17 cellular contexts compared by ENCODE assay signal in the genomic region with DNA sequence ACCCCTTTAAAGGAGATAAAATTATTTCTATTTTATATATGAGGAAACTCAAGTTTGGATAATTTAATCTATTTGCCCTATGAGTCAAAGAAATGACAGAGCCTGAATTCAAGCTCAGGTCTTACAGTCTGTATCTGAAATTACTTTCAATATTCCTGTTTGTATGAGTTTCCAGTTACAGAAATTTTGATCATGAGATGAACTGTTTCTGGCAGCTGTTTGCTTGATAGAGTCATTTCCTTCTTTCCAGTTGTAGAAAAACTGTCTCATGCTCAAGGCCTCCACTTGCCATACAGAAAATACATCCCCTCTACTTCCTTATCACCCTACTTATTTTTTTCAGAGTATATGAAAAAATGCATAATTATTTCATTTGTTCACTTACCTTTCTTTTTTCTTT.
A peak's percentile ranks its signal among the peaks of the same experiment; 100 is the strongest.
DNase-seq lines count a peak whose midpoint lies in the region; ATAC-seq lines count a peak whose summit lies in the region.
"Had no signal": no experiment of that assay in that cellular context is flagged by ENCODE, and none has a peak within 500 bp of the region (broad histone marks: within the 10 kb centered on the region; RNA-seq: fewer than 3 reads in every experiment).

No MANE protein-coding gene starts in this region.

- DNase-seq in activated T-cell treated with anti-CD3 and anti-CD28 coated beads, Interleukin-2, amount 50 U/mL, for 24 hours: no peak
- DNase-seq in activated T-cell treated with anti-CD3 and anti-CD28 coated beads, Interleukin-2, amount 50 U/mL, for 1 hour: no peak
- DNase-seq in T-helper 17 cell (no peak), fibroblast of gingiva (ENCODE audit: low read depth) (peak; percentile 15), medulla oblongata (ENCODE audit: extremely low spot score) (no peak), pons (ENCODE audit: low spot score) (no peak)
- no peak for DNase-seq in stimulated activated naive B cell treated with anti-CD40 and anti-IgM and Interleukin-4, amounts not matched to agents 10 μg/mL and 1 μg/mL and 100 μg/mL, for 72 hours
- DNase-seq: activated gamma-delta T cell treated with Interleukin-2 at 50 U/mL for 16 hours, dorsolateral prefrontal cortex, glutamatergic neuron, left ventricle myocardium superior, NCI-H1436, NCI-H526, occipital lobe had no signal

- ATAC-seq in T-helper 17 cell: no peak
- ATAC-seq in stimulated activated naive B cell treated with anti-CD40 and anti-IgM and Interleukin-4, amounts not matched to agents 10 μg/mL and 1 μg/mL and 100 μg/mL, for 72 hours (replicated peaks): no peak
- ATAC-seq in GM21447 (IDR thresholded peaks at IDR 0.05; ENCODE audit: unreplicated experiment): no peak
- ATAC-seq: left ventricle myocardium superior, Right ventricle myocardium inferior, WTC11 had no signal

- H3K9me3 ChIP-seq in T-helper 17 cell (ENCODE audit: control insufficient read depth, low read length, poor library complexity, severe bottlenecking): no peaks in the 10 kb centered on the region

- peaks cover 79% of the 10 kb centered on the region for H3K36me3 Mint-ChIP-seq in activated T-cell treated with anti-CD3 and anti-CD28 coated beads, Interleukin-2, amount 50 U/mL, for 24 hours (ENCODE audit: low read depth)
- peaks cover 13% of the 10 kb centered on the region for H3K36me3 Mint-ChIP-seq in T-helper 17 cell (ENCODE audit: low read depth)
- peaks cover 36 to 50% of the 10 kb centered on the region in 2 donors for H3K36me3 Mint-ChIP-seq in stimulated activated naive B cell treated with anti-CD40 and anti-IgM and Interleukin-4, amounts not matched to agents 10 μg/mL and 1 μg/mL and 100 μg/mL, for 72 hours
- H3K36me3 Mint-ChIP-seq: WTC11 had no signal

- H3K9me3 Mint-ChIP-seq in activated T-cell treated with anti-CD3 and anti-CD28 coated beads, Interleukin-2, amount 50 U/mL, for 24 hours: peaks cover 8% of the 10 kb centered on the region
- H3K9me3 Mint-ChIP-seq in stimulated activated naive B cell treated with anti-CD40 and anti-IgM and Interleukin-4, amounts not matched to agents 10 μg/mL and 1 μg/mL and 100 μg/mL, for 72 hours: no peaks in the 10 kb centered on the region
- H3K9me3 Mint-ChIP-seq: WTC11 had no signal

- peak overlapping the region; percentile 87 for H3K27ac Mint-ChIP-seq in activated T-cell treated with anti-CD3 and anti-CD28 coated beads, Interleukin-2, amount 50 U/mL, for 24 hours
- peak overlapping the region; percentile 95 for H3K27ac Mint-ChIP-seq in T-helper 17 cell
- peak overlapping the region; percentile 14 for H3K27ac Mint-ChIP-seq in stimulated activated naive B cell treated with anti-CD40 and anti-IgM and Interleukin-4, amounts not matched to agents 10 μg/mL and 1 μg/mL and 100 μg/mL, for 72 hours
- H3K27ac Mint-ChIP-seq: WTC11 had no signal

- H3K27me3 Mint-ChIP-seq in activated T-cell treated with anti-CD3 and anti-CD28 coated beads, Interleukin-2, amount 50 U/mL, for 24 hours: no peaks in the 10 kb centered on the region
- no peaks in the 10 kb centered on the region for H3K27me3 Mint-ChIP-seq in T-helper 17 cell
- no peaks in the 10 kb centered on the region for H3K27me3 Mint-ChIP-seq in stimulated activated naive B cell treated with anti-CD40 and anti-IgM and Interleukin-4, amounts not matched to agents 10 μg/mL and 1 μg/mL and 100 μg/mL, for 72 hours

- H3K4me1 Mint-ChIP-seq in activated T-cell treated with anti-CD3 and anti-CD28 coated beads, Interleukin-2, amount 50 U/mL, for 24 hours (ENCODE audit: low read depth): peaks cover 64% of the 10 kb centered on the region
- peaks cover 36% of the 10 kb centered on the region for H3K4me1 Mint-ChIP-seq in T-helper 17 cell
- peaks cover 13 to 31% of the 10 kb centered on the region in 2 donors for H3K4me1 Mint-ChIP-seq in stimulated activated naive B cell treated with anti-CD40 and anti-IgM and Interleukin-4, amounts not matched to agents 10 μg/mL and 1 μg/mL and 100 μg/mL, for 72 hours

- no peak overlapping the region for H3K4me3 Mint-ChIP-seq in activated T-cell treated with anti-CD3 and anti-CD28 coated beads, Interleukin-2, amount 50 U/mL, for 24 hours
- no peak overlapping the region for H3K4me3 Mint-ChIP-seq in T-helper 17 cell
- H3K4me3 Mint-ChIP-seq in stimulated activated naive B cell treated with anti-CD40 and anti-IgM and Interleukin-4, amounts not matched to agents 10 μg/mL and 1 μg/mL and 100 μg/mL, for 72 hours: no peak overlapping the region
- H3K4me3 Mint-ChIP-seq: WTC11 had no signal

Comparison
In these comparisons a context has a peak if more than half of its experiments do, and no peak if none do; other contexts are left out.
1. H3K27ac Mint-ChIP-seq: peak in every context shown above with its lines; median percentile 95 in T-helper 17 cell; 87 in activated T-cell treated with anti-CD3 and anti-CD28 coated beads, Interleukin-2, amount 50 U/mL, for 24 hours; 14 in stimulated activated naive B cell treated with anti-CD40 and anti-IgM and Interleukin-4, amounts not matched to agents 10 μg/mL and 1 μg/mL and 100 μg/mL, for 72 hours.